ENCODE assay signal across 11 cellular contexts in genomic region chr12:116693259-116694227, GRCh38. TPM values are rescaled to one million over a fixed set of nuclear protein-coding genes. Genes with fewer than 3 reads are reported as not detected.
A peak's percentile ranks its signal among the peaks of the same experiment; 100 is the strongest.
DNase-seq lines count a peak whose midpoint lies in the region; ATAC-seq and TF ChIP-seq lines count a peak whose summit lies in the region.
"Had no signal": no experiment of that assay in that cellular context is flagged by ENCODE, and none has a peak within 500 bp of the region (broad histone marks: within the 10 kb centered on the region; RNA-seq: fewer than 3 reads in every experiment).

No MANE protein-coding gene starts in this region.

- peak overlapping the region; percentile 58 to 79 (median 74) for H3K9ac ChIP-seq in BLaER1 treated with 17β-estradiol and CSF1 and Interleukin-3, amounts not matched to agents 10 nM and 100 nM

- no peak for ATAC-seq in GM21576 (IDR thresholded peaks at IDR 0.05; ENCODE audit: unreplicated experiment)
- no peak for ATAC-seq in GM21717 (IDR thresholded peaks at IDR 0.05; ENCODE audit: unreplicated experiment)
- ATAC-seq: naive thymus-derived CD8-positive, alpha-beta T cell had no signal

- H3K27me3 Mint-ChIP-seq in MCF 10A (ENCODE audit: insufficient read depth, unreplicated experiment): peaks cover 57% of the 10 kb centered on the region

- H3K4me3 Mint-ChIP-seq in MCF 10A (ENCODE audit: unreplicated experiment): no peak overlapping the region

- H3K4me2 ChIP-seq in BLaER1 treated with 17β-estradiol and CSF1 and Interleukin-3, amounts not matched to agents 10 nM and 100 nM: peak overlapping the region; percentile 89 to 100 (median 97)

- H3K36me3 ChIP-seq in BLaER1 treated with 17β-estradiol and CSF1 and Interleukin-3, amounts not matched to agents 10 nM and 100 nM: no peaks in the 10 kb centered on the region
- H3K36me3 ChIP-seq: SJSA1 had no signal

- peak overlapping the region in 10 of 11 experiments; percentile 37 to 82 (median 73); a peak in 19 of 22 replicates for H3K27ac ChIP-seq in BLaER1 treated with 17β-estradiol and CSF1 and Interleukin-3, amounts not matched to agents 10 nM and 100 nM
- H3K27ac ChIP-seq: SJSA1 had no signal

- H3K4me3 ChIP-seq in BLaER1 treated with 17β-estradiol and CSF1 and Interleukin-3, amounts not matched to agents 10 nM and 100 nM: peak overlapping the region; percentile 44 to 70 (median 58)
- H3K4me3 ChIP-seq: SJSA1 had no signal

- no peaks in the 10 kb centered on the region for H4K20me1 ChIP-seq in BLaER1 treated with 17β-estradiol and CSF1 and Interleukin-3, amounts not matched to agents 10 nM and 100 nM

- peaks cover 0 to 41% (median 0%) of the 10 kb centered on the region in 11 experiments; a peak in 9 of 22 replicates for H3K27me3 ChIP-seq in BLaER1 treated with 17β-estradiol and CSF1 and Interleukin-3, amounts not matched to agents 10 nM and 100 nM

- peaks cover 61 to 99% (median 98%) of the 10 kb centered on the region in 10 experiments for H3K4me1 ChIP-seq in BLaER1 treated with 17β-estradiol and CSF1 and Interleukin-3, amounts not matched to agents 10 nM and 100 nM
- H3K4me1 ChIP-seq: SJSA1 had no signal

- intact Hi-C loops in MCF 10A (cut with micrococcal nuclease): no loop called here

- H3K4me1 Mint-ChIP-seq in MCF 10A (ENCODE audit: insufficient read depth, unreplicated experiment): peaks cover 11% of the 10 kb centered on the region

- POLR2A ChIA-PET in MCF 10A (lab: Yijun Ruan, JAX): interaction anchor here (0.9 kb wide), 1 partner anchor 134 kb away, joined by 4 read pairs; the partner anchor contains the start of gene MAP1LC3B2

- DNase-seq in NCI-H2107 (lab: John Stamatoyannopoulos, UW): peak; percentile 46
- peak; percentile 25 for DNase-seq in MCF 10A (ENCODE audit: unreplicated experiment)
- peak; percentile 74 for DNase-seq in mesenteric fat pad (ENCODE audit: low spot score)
- DNase-seq in H4 (ENCODE audit: low spot score): no peak
- no peak for DNase-seq in stimulated activated CD8-positive, alpha-beta memory T cell treated with anti-CD3 and anti-CD28 coated beads, Interleukin-4, amount 100 ng/mL, for 48 hours
- DNase-seq: EL; naive thymus-derived CD8-positive, alpha-beta T cell had no signal

- H3K36me3 Mint-ChIP-seq in MCF 10A (ENCODE audit: insufficient read depth, unreplicated experiment): no peaks in the 10 kb centered on the region
- H3K36me3 Mint-ChIP-seq: naive thymus-derived CD8-positive, alpha-beta T cell had no signal

- no peaks in the 10 kb centered on the region for H3K9me3 Mint-ChIP-seq in MCF 10A (ENCODE audit: unreplicated experiment)
- H3K9me3 Mint-ChIP-seq: naive thymus-derived CD8-positive, alpha-beta T cell had no signal

- BruUV-seq in MCF 10A (replicated peaks; lab: Mats Ljungman, UMichigan): no TSS peak

- CTCF ChIA-PET in MCF 10A (lab: Yijun Ruan, JAX): interaction anchor here (0.6 to 1.3 kb wide), 4 partner anchors 10 to 29 kb away, joined by 3 read pairs; no protein-coding TSS in a partner anchor

- no peak overlapping the region for H3K27ac Mint-ChIP-seq in MCF 10A (ENCODE audit: low read depth, unreplicated experiment)

- H3K9me3 ChIP-seq in BLaER1 treated with 17β-estradiol and CSF1 and Interleukin-3, amounts not matched to agents 10 nM and 100 nM (replicated peaks in 1 of 11): no peaks in the 10 kb centered on the region
- H3K9me3 ChIP-seq: SJSA1 had no signal

- TF ChIP-seq CTCF in MCF 10A (IDR thresholded peaks at IDR 0.05; ENCODE audit: unreplicated experiment): no peak

RNA-seq across cellular contexts. Expression of gene SPRING1, which starts 44.3 kb away (rescaled TPM):
- total RNA-seq in MCF 10A (2022): 26.2 and 37.1 TPM in 2 replicates
- total RNA-seq in mesenteric fat pad: 21.5 TPM
- 15.9 and 29.9 TPM in 2 replicates for total RNA-seq in H4 (2014; rRNA removed; shearing (Covaris generic))

RNA-seq across cellular contexts. Expression of gene RNFT2, which starts 44.6 kb away (rescaled TPM):
- total RNA-seq in MCF 10A (2022): 7.2 and 10.5 TPM in 2 replicates
- total RNA-seq in mesenteric fat pad: 2.1 TPM
- 4.5 and 7.9 TPM in 2 replicates for total RNA-seq in H4 (2014; rRNA removed; shearing (Covaris generic))

Comparison
In these comparisons a context has a peak if more than half of its experiments do, and no peak if none do; other contexts are left out.
1. DNase-seq: peak in NCI-H2107 (single experiment), MCF 10A (single experiment) and mesenteric fat pad (single experiment); none in H4 (single experiment) and stimulated activated CD8-positive, alpha-beta memory T cell treated with anti-CD3 and anti-CD28 coated beads, Interleukin-4, amount 100 ng/mL, for 48 hours (single experiment).